1 cellular context compared by ENCODE assay signal in genomic region chr5:131796793-131797693, GRCh38.
TF ChIP-seq lines count a peak whose summit lies in the region.

TSS of gene FNIP1 (minus strand) at chr5:131797017. CDS start at chr5:131796921, 96 bp downstream.

TF ChIP-seq in K562, 482 proteins besides CTCF, POLR2A, EP300 and RAD21 (continued from another document):
- TF ChIP-seq ZNF609 (CRISPR knock-in tag; IDR thresholded peaks at IDR 0.05; ENCODE audit: borderline replicate concordance): peak; percentile 62; the same call in 1 of the 2 replicates
- TF ChIP-seq NR3C1 (CRISPR knock-in tag; IDR thresholded peaks at IDR 0.05): peak; percentile 81
- TF ChIP-seq ZNF511 (CRISPR knock-in tag; IDR thresholded peaks at IDR 0.05): peak; percentile 98
- TF ChIP-seq THAP7 (CRISPR knock-in tag; IDR thresholded peaks at IDR 0.05): 0 out of 2 replicates have a peak, but pooled peaks have one; percentile 23
- no peak for TF ChIP-seq HNRNPLL (IDR thresholded peaks at IDR 0.05; ENCODE audit: low read depth, low read length, poor library complexity, severe bottlenecking)
- peak; percentile 93 for TF ChIP-seq TBP (optimal IDR thresholded peaks at IDR 0.05; ENCODE audit: low read depth, low read length)
- peak; percentile 49; the same call in 1 of the 2 replicates for TF ChIP-seq NKRF (IDR thresholded peaks at IDR 0.05; ENCODE audit: borderline replicate concordance)
- TF ChIP-seq EGR1 (conservative IDR thresholded peaks at IDR 0.05): peak; percentile 97
- TF ChIP-seq ZNF311 (CRISPR knock-in tag; IDR thresholded peaks at IDR 0.05): 0 out of 2 replicates have a peak, but pooled peaks have one; percentile 40
- no peak; a peak in 1 of 4 replicates for TF ChIP-seq UBTF (IDR thresholded peaks at IDR 0.05; ENCODE audit: borderline replicate concordance in 1 of 2, low read depth in 2 of 2, low read length in 2 of 2)
- peak; percentile 87 for TF ChIP-seq CREB1 (IDR thresholded peaks at IDR 0.05)
- TF ChIP-seq CREB1 (CRISPR knock-in tag; IDR thresholded peaks at IDR 0.05): peak; percentile 87
- 0 out of 2 replicates have a peak, but pooled peaks have one; percentile 32 for TF ChIP-seq MYNN (IDR thresholded peaks at IDR 0.05)
- TF ChIP-seq MYNN (CRISPR knock-in tag; IDR thresholded peaks at IDR 0.05): no peak
- TF ChIP-seq CBX8 (IDR thresholded peaks at IDR 0.05; ENCODE audit: borderline replicate concordance, extremely low read depth, low read depth, low read length, poor library complexity, severe bottlenecking): no peak
- TF ChIP-seq ZBTB33 (CRISPR knock-in tag; IDR thresholded peaks at IDR 0.05): peak; percentile 77
- TF ChIP-seq BCLAF1 (IDR thresholded peaks at IDR 0.05; ENCODE audit: borderline replicate concordance in 1 of 2, control insufficient read depth in 1 of 2, low read depth in 2 of 2, low read length in 1 of 2): no peak
- peak; percentile 98 for TF ChIP-seq E2F5 (CRISPR knock-in tag; IDR thresholded peaks at IDR 0.05)
TF ChIP-seq in K562: peak in this region for 193.
